Comparison of ENCODE assay signal across 15 cellular contexts in the genomic region with DNA sequence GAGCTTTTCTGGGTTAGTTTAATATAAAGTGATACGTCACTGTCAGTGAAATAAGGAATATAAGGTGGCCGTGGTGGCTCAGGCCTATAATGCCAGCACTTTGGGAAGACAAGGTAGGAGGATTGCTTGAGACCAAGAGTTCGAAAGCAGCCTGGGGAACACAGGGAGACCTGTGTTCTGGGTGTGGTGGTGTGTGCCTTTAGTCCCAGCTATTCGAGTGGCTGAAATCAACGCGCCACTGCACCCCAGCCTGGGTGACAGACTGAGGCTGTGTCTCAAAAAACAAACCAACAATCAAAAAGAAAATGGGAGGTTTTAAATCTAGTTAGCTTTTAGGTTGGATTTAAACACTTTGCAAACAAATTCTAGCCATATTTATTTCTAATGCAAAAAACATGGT. TPM values are rescaled to one million over a fixed set of nuclear protein-coding genes. Genes with fewer than 3 reads are reported as not detected.
DNase-seq lines count a peak whose midpoint lies in the region; ATAC-seq, FAIRE-seq and TF ChIP-seq lines count a peak whose summit lies in the region.
"Had no signal": no experiment of that assay in that cellular context is flagged by ENCODE, and none has a peak within 500 bp of the region (broad histone marks: within the 10 kb centered on the region; RNA-seq: fewer than 3 reads in every experiment).

No MANE protein-coding gene starts in this region.

- no peaks in the 10 kb centered on the region for H3K9me1 ChIP-seq in K562 (ENCODE audit: control insufficient read depth, insufficient read depth, low read length)

- TF ChIP-seq EP300 in K562 (IDR thresholded peaks at IDR 0.05; ENCODE audit: low read length) = no peak

- no peaks in the 10 kb centered on the region for H3K9me3 Mint-ChIP-seq in nephron progenitor cell

- DNase-seq in cardiac muscle cell (ENCODE audit: low read depth in 1 of 2, low spot score in 1 of 2) = no peak
- DNase-seq in left cardiac atrium = no peak
- DNase-seq in K562 (ENCODE audit: extremely low read depth in 1 of 4, low spot score in 3 of 4) = no peak
- DNase-seq in nephron progenitor cell = no peak
- no peak for DNase-seq in NCI-H510A (lab: John Stamatoyannopoulos, UW)
- DNase-seq in NCI-H2196 (lab: John Stamatoyannopoulos, UW; ENCODE audit: unreplicated experiment) = no peak
- DNase-seq: 8988T, AML-193, DMS153, DND-41, GDM1, IMR-90 had no signal

- H3K4me3 ChIP-seq in cardiac muscle cell = no peak overlapping the region
- H3K4me3 ChIP-seq in K562 = no peak overlapping the region
- H3K4me3 ChIP-seq: BLaER1 had no signal

- H2AFZ ChIP-seq in K562 (ENCODE audit: low read depth, low read length) = no peak overlapping the region

- H3K27me3 ChIP-seq in cardiac muscle cell (no peaks in the 10 kb centered on the region), K562 (ENCODE audit: control insufficient read depth in 2 of 2, insufficient read depth in 2 of 2, low read length in 2 of 2) (no peaks in the 10 kb centered on the region)
- H3K27me3 ChIP-seq: BLaER1 had no signal

- no TSS peak for BruUV-seq in K562 (replicated peaks; lab: Mats Ljungman, UMichigan)

- H3K27me3 Mint-ChIP-seq in nephron progenitor cell (ENCODE audit: low read depth, poor library complexity) = no peaks in the 10 kb centered on the region

- H3K9me3 ChIP-seq in cardiac muscle cell (ENCODE audit: low read depth) (no peaks in the 10 kb centered on the region), K562 (replicated peaks; ENCODE audit: control insufficient read depth, insufficient read depth, low read depth, low read length) (no peaks in the 10 kb centered on the region)
- H3K9me3 ChIP-seq: BLaER1 had no signal

- 92% methylated on average over 6 of the region's 6 CpGs for WGBS in K562 (ENCODE audit: insufficient coverage, low coverage, missing lambda C conversion rate)

- TF ChIP-seq CTCF in cardiac muscle cell (IDR thresholded peaks at IDR 0.05; ENCODE audit: low read depth, low read length) = no peak
- no peak for TF ChIP-seq CTCF in K562 (IDR thresholded peaks at IDR 0.05 in 2 of 3, conservative IDR thresholded peaks at IDR 0.05 in 1 of 3; ENCODE audit: insufficient read depth in 2 of 3, low read depth in 1 of 3, low read length in 3 of 3)
- TF ChIP-seq CTCF in nephron progenitor cell (IDR thresholded peaks at IDR 0.05) = no peak

- H3K4me1 Mint-ChIP-seq in nephron progenitor cell = no peaks in the 10 kb centered on the region

- FAIRE-seq in K562 (lab: Jason Lieb, UNC) = no peak

- H3K27ac ChIP-seq in cardiac muscle cell (peak overlapping the region; percentile 47), K562 (ENCODE audit: extremely low read depth, low read depth, low read length) (no peak overlapping the region)
- H3K27ac ChIP-seq: BLaER1 had no signal

- H3K9ac ChIP-seq in K562 (ENCODE audit: insufficient read depth in 1 of 2, low read depth in 2 of 2, low read length in 2 of 2) = peak overlapping the region in 1 of 2 experiments; percentile 73; a peak in 1 of 4 replicates
- H3K9ac ChIP-seq: BLaER1 had no signal

- H3K36me3 Mint-ChIP-seq in nephron progenitor cell (ENCODE audit: low read depth) = peaks cover 38% of the 10 kb centered on the region

- TF ChIP-seq RAD21 in K562 (CRISPR knock-in tag; conservative IDR thresholded peaks at IDR 0.05 in 1 of 2, IDR thresholded peaks at IDR 0.05 in 1 of 2) = no peak

- in situ Hi-C loops in K562 (cut with MboI) = no loop called here

- no peaks in the 10 kb centered on the region for H3K36me3 ChIP-seq in cardiac muscle cell
- H3K36me3 ChIP-seq in K562 (ENCODE audit: control insufficient read depth, insufficient read depth, low read length) = peaks cover 10% of the 10 kb centered on the region; the same call in 2 of the 3 replicates

- intact Hi-C loops in left cardiac atrium (cut with DNase I) = no loop called here
- intact Hi-C loops in K562 (cut with micrococcal nuclease) = no loop called here

- CTCF ChIA-PET in K562 (lab: Yijun Ruan, JAX; ENCODE audit: low intra/inter-chr PET ratio) = no interaction called here

- TF ChIP-seq POLR2A in K562 (conservative IDR thresholded peaks at IDR 0.05) = no peak

- peaks cover 60% of the 10 kb centered on the region for H3K79me2 ChIP-seq in K562 (ENCODE audit: control insufficient read depth, insufficient read depth, low read length)

- POLR2A ChIA-PET in K562 (lab: Yijun Ruan, JAX) = interaction anchor here (1.4 kb wide), 1 partner anchor 18 kb away, joined by 4 read pairs; no protein-coding TSS in a partner anchor

- no peak overlapping the region for H3K4me3 Mint-ChIP-seq in nephron progenitor cell

- H3K4me2 ChIP-seq in K562 (ENCODE audit: insufficient read depth, low read length) = no peak overlapping the region
- H3K4me2 ChIP-seq: BLaER1 had no signal

- no peaks in the 10 kb centered on the region for H3K4me1 ChIP-seq in cardiac muscle cell (ENCODE audit: low read depth)
- H3K4me1 ChIP-seq in K562 (replicated peaks in 1 of 2; ENCODE audit: control insufficient read depth in 2 of 2, insufficient read depth in 2 of 2, low read length in 2 of 2) = peaks cover 0 to 4% of the 10 kb centered on the region in 2 experiments; a peak in 3 of 5 replicates
- H3K4me1 ChIP-seq: BLaER1 had no signal

- H3K27ac Mint-ChIP-seq in nephron progenitor cell = peak overlapping the region; percentile 65

- no peaks in the 10 kb centered on the region; the same call in 1 of the 2 replicates for H4K20me1 ChIP-seq in K562 (replicated peaks; ENCODE audit: control insufficient read depth, insufficient read depth, low read length)

- ATAC-seq in left cardiac atrium = no peak
- ATAC-seq in K562 = peak; percentile 57
- no peak for ATAC-seq in esophagus mucosa
- ATAC-seq: HCT116 had no signal

TF ChIP-seq in K562, 482 proteins besides CTCF, POLR2A, EP300 and RAD21:
- TF ChIP-seq SRF (CRISPR knock-in tag; IDR thresholded peaks at IDR 0.05) (no peak), CREBBP (IDR thresholded peaks at IDR 0.05; ENCODE audit: low read depth, low read length) (no peak), ZBTB1 (CRISPR knock-in tag; IDR thresholded peaks at IDR 0.05; ENCODE audit: borderline replicate concordance, low read depth) (no peak), SOX6 (IDR thresholded peaks at IDR 0.05) (no peak), HDAC8 (tag; IDR thresholded peaks at IDR 0.05) (no peak)
- TF ChIP-seq, protein P1, sequence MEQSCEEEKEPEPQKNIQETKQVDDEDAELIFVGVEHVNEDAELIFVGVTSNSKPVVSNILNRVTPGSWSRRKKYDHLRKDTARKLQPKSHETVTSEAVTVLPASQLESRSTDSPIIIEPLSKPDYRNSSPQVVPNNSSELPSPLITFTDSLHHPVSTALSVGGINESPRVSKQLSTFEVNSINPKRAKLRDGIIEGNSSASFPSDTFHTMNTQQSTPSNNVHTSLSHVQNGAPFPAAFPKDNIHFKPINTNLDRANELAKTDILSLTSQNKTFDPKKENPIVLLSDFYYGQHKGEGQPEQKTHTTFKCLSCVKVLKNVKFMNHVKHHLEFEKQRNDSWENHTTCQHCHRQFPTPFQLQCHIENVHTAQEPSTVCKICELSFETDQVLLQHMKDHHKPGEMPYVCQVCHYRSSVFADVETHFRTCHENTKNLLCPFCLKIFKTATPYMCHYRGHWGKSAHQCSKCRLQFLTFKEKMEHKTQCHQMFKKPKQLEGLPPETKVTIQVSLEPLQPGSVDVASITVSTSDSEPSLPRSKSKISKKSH (CRISPR knock-in tag; IDR thresholded peaks at IDR 0.05) = no peak
- TF ChIP-seq, protein P2, sequence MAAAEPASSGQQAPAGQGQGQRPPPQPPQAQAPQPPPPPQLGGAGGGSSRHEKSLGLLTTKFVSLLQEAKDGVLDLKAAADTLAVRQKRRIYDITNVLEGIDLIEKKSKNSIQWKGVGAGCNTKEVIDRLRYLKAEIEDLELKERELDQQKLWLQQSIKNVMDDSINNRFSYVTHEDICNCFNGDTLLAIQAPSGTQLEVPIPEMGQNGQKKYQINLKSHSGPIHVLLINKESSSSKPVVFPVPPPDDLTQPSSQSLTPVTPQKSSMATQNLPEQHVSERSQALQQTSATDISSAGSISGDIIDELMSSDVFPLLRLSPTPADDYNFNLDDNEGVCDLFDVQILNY (CRISPR knock-in tag; IDR thresholded peaks at IDR 0.05) = no peak

RNA-seq across cellular contexts. Expression of a gene that starts 53.1 kb away (rescaled TPM):
- total RNA-seq in cardiac muscle cell = 29.7 and 37.9 TPM in 2 replicates
- polyA plus RNA-seq in cardiac muscle cell = 37.8 and 44.0 TPM in 2 replicates
- 10 to 100 TPM; 40.6 to 44.2 TPM for total RNA-seq in left cardiac atrium
- total RNA-seq in K562 (2011; cell fraction: chromatin; rRNA removed; ENCODE audit: low replicate concordance) = 86.2 and 191 TPM in 2 replicates
- total RNA-seq in K562 (2011; cell fraction: nucleolus; rRNA removed) = 42.7 and 55.9 TPM in 2 replicates
- total RNA-seq in K562 (2011; cell fraction: nucleoplasm; rRNA removed) = 72.0 and 78.1 TPM in 2 replicates
- total RNA-seq in K562 (2014; rRNA removed) = 27.7 and 29.5 TPM in 2 replicates
- 36.7 and 45.4 TPM in 2 replicates for total RNA-seq in K562 (2014; rRNA removed; fragmentation: Illumina TruSeq; extraction: Trizol)
- total RNA-seq in K562 (2015; rRNA removed; fragmentation: Illumina TruSeq; extraction: Trizol) = 39.1 TPM in 2 replicates
- 51.0 and 54.3 TPM in 2 replicates for total RNA-seq in K562 (2021)
- polyA plus RNA-seq in K562 (2011; rRNA removed) = 13.9 and 15.7 TPM in 2 replicates
- polyA plus RNA-seq in K562 (2011; cell fraction: cytosol; rRNA removed) = 8.4 and 10.3 TPM in 2 replicates
- 19.7 and 21.4 TPM in 2 replicates for polyA plus RNA-seq in K562 (2011; cell fraction: nucleus; rRNA removed)
- 16.7 and 20.4 TPM in 2 replicates for polyA plus RNA-seq in K562 (2012)
- 20.9 and 24.7 TPM in 2 replicates for polyA plus RNA-seq in K562 (2014; fragmentation: Illumina TruSeq; extraction: Trizol)
- polyA plus RNA-seq in K562 (2014; fragmentation: Nextera tagmentation; extraction: Ambion mirVana) = 1 to 10 TPM; 3.8 to 5.5 TPM
- 12.4 and 15.8 TPM in 2 replicates for polyA plus RNA-seq in K562 (2014; rRNA removed)
- polyA minus RNA-seq in K562 (2011; rRNA and poly(A)+ RNA removed) = 50.9 and 58.5 TPM in 2 replicates
- polyA minus RNA-seq in K562 (2011; cell fraction: cytosol; rRNA and poly(A)+ RNA removed) = 27.5 and 32.6 TPM in 2 replicates
- 31.2 and 53.8 TPM in 2 replicates for polyA minus RNA-seq in K562 (2011; cell fraction: nucleus; rRNA and poly(A)+ RNA removed)
- 53.8 TPM for total RNA-seq in esophagus mucosa
